29 cellular contexts compared by ENCODE assay signal in the genomic region with DNA sequence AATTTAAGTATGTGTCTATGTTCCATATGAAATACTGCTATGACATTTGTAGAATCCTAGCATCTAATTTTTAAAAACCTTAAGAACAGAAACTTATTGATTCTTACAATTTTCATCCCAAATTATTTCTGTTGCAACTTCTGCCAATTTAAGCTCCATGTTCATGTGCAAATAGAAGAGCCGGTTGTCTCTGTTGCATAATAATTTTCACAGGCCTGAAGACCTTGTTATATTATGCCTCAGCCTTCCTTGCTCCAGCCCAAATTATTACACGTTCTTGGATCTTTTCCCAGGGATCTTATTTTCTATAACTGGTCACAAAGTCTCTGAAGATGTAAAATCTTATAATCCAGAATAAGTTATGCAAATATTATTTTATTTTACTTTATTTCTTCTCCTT.
"Had no signal": no experiment of that assay in that cellular context is flagged by ENCODE, and none has a peak within 500 bp of the region (broad histone marks: within the 10 kb centered on the region; RNA-seq: fewer than 3 reads in every experiment).

No MANE protein-coding gene starts in this region.

- DNase-seq: natural killer cell; occipital lobe; ovary; posterior cingulate gyrus; psoas muscle; right cardiac atrium; spleen; stimulated activated CD4-positive, alpha-beta T cell treated with anti-CD3 and anti-CD28 coated beads, Interleukin-12 subunit alpha, Interleukin-12 subunit beta, amount 100 ng/mL, for 4 hours; stimulated activated CD4-positive, alpha-beta T cell treated with anti-CD3 and anti-CD28 coated beads, Interleukin-1b, Interleukin-23, amount 100 ng/mL, for 48 hours; stimulated activated CD4-positive, alpha-beta T cell treated with anti-CD3 and anti-CD28 coated beads, Interleukin-4, amount 100 ng/mL, for 1 hour; stimulated activated CD4-positive, alpha-beta T cell treated with anti-CD3 and anti-CD28 coated beads, Interleukin-4, amount 100 ng/mL, for 4 hours; stimulated activated CD8-positive, alpha-beta memory T cell treated with anti-CD3 and anti-CD28 coated beads, Interleukin-4, amount 100 ng/mL, for 48 hours; stimulated activated naive CD4-positive, alpha-beta T cell; stimulated activated naive CD8-positive, alpha-beta T cell treated with anti-CD3 and anti-CD28 coated beads, Interleukin-15, amount 100 ng/mL, for 72 hours; stimulated activated naive CD8-positive, alpha-beta T cell treated with anti-CD3 and anti-CD28 coated beads, Interleukin-15, Interleukin-2, amounts not matched to agents 100 U/mL and 50 U/mL, for 24 hours; substantia nigra; testis; tibial artery; trophoblast cell; upper lobe of left lung had no signal

- H2AFZ ChIP-seq: neural progenitor cell, parathyroid adenoma had no signal

- H3K4me1 ChIP-seq: parathyroid adenoma, psoas muscle, testis, upper lobe of left lung had no signal

- H3K4me3 ChIP-seq: neural progenitor cell, ovary, psoas muscle, skin epidermis, smooth muscle cell, spleen, suprapubic skin, testis, tibial artery, upper lobe of left lung, vagina had no signal

- H3K9me3 ChIP-seq: ovary, psoas muscle, spleen, suprapubic skin, testis, tibial artery, upper lobe of left lung, vagina had no signal

- H3K36me3 ChIP-seq: neural progenitor cell, ovary, spleen, suprapubic skin, tibial artery, upper lobe of left lung, vagina had no signal

- FAIRE-seq: urothelium cell line had no signal

- H3K79me2 ChIP-seq: parathyroid adenoma had no signal

- H3K9ac ChIP-seq: neural progenitor cell, parathyroid adenoma had no signal

- H3K27ac ChIP-seq: ovary, parathyroid adenoma, psoas muscle, skin epidermis, spleen, suprapubic skin, testis, tibial artery, upper lobe of left lung, vagina had no signal

- ATAC-seq: natural killer cell; psoas muscle; right cardiac atrium; sciatic nerve; stimulated activated memory B cell treated with anti-CD40 and anti-IgM and Interleukin-4, amounts not matched to agents 10 μg/mL and 1 μg/mL and 100 μg/mL, for 72 hours; stimulated activated naive CD8-positive, alpha-beta T cell treated with anti-CD3 and anti-CD28 coated beads, Interleukin-15, amount 100 ng/mL, for 72 hours; stimulated activated naive CD8-positive, alpha-beta T cell treated with anti-CD3 and anti-CD28 coated beads, Interleukin-15, Interleukin-2, amounts not matched to agents 100 U/mL and 50 U/mL, for 24 hours had no signal

- H3K27me3 ChIP-seq: neural progenitor cell, ovary, suprapubic skin, testis, tibial artery, upper lobe of left lung, vagina had no signal

- H3K4me2 ChIP-seq: smooth muscle cell had no signal
